8 cellular contexts compared by ENCODE assay signal in genomic region chr13:29935309-29935981, GRCh38.
DNase-seq lines count a peak whose midpoint lies in the region; ATAC-seq and TF ChIP-seq lines count a peak whose summit lies in the region.

No MANE protein-coding gene starts in this region.

- no peak overlapping the region for H3K4ac ChIP-seq in trophoblast cell (ENCODE audit: low read depth, low read length)

- no peak overlapping the region for H4K91ac ChIP-seq in trophoblast cell (ENCODE audit: low read depth, low read length)

- no peaks in the 10 kb centered on the region for H3K27me3 ChIP-seq in BE2C
- no peaks in the 10 kb centered on the region for H3K27me3 ChIP-seq in trophoblast cell (ENCODE audit: insufficient read depth, low read length)
- H3K27me3 ChIP-seq in vagina, result no peaks in the 10 kb centered on the region

- peaks cover 35% of the 10 kb centered on the region for H3K4me1 Mint-ChIP-seq in brain

- peaks cover 0 to 9% (median 4%) of the 10 kb centered on the region in 5 experiments for H3K9me3 Mint-ChIP-seq in brain

- peaks cover 9% of the 10 kb centered on the region for H3K27me3 Mint-ChIP-seq in brain

- H3K14ac ChIP-seq in trophoblast cell (ENCODE audit: low read length), result no peak overlapping the region

- H2BK120ac ChIP-seq in trophoblast cell (ENCODE audit: insufficient read depth, low read length, poor library complexity), result no peak overlapping the region

- H2AK5ac ChIP-seq in trophoblast cell (ENCODE audit: low read length), result no peak overlapping the region

- H3K27ac Mint-ChIP-seq in brain, result peak overlapping the region in 4 of 5 experiments; percentile 19 to 78 (median 58)

- no peak overlapping the region for H4K8ac ChIP-seq in trophoblast cell (ENCODE audit: low read depth, low read length)

- no CpG with 5 or more reads among the region's 6 CpGs for WGBS in trophoblast cell (ENCODE audit: extremely low coverage, insufficient coverage, insufficient read length)

- ATAC-seq in HG03060 (IDR thresholded peaks at IDR 0.05; ENCODE audit: low read depth, unreplicated experiment), result peak; percentile 96

- H3K18ac ChIP-seq in trophoblast cell (ENCODE audit: low read length), result no peak overlapping the region

- H2BK12ac ChIP-seq in trophoblast cell (ENCODE audit: low read length), result no peak overlapping the region

- no peak overlapping the region for H3K9ac ChIP-seq in trophoblast cell (ENCODE audit: low read length)

- no peak for TF ChIP-seq CTCF in brain (conservative IDR thresholded peaks at IDR 0.05)
- TF ChIP-seq CTCF in BE2C (IDR thresholded peaks at IDR 0.05; ENCODE audit: low read depth, low read length), result no peak
- TF ChIP-seq CTCF in vagina (IDR thresholded peaks at IDR 0.05), result no peak

- H3K4me2 ChIP-seq in trophoblast cell (ENCODE audit: low read length), result no peak overlapping the region

- H3K36me3 Mint-ChIP-seq in brain, result no peaks in the 10 kb centered on the region

- no peak overlapping the region for H3K27ac ChIP-seq in trophoblast cell (ENCODE audit: low read depth, low read length)
- H3K27ac ChIP-seq in vagina, result no peak overlapping the region

- H2BK5ac ChIP-seq in trophoblast cell (ENCODE audit: low read depth, low read length, poor library complexity), result no peak overlapping the region

- H3K79me1 ChIP-seq in trophoblast cell (ENCODE audit: low read length), result no peaks in the 10 kb centered on the region

- H3K4me1 ChIP-seq in BE2C, result no peaks in the 10 kb centered on the region
- no peaks in the 10 kb centered on the region for H3K4me1 ChIP-seq in trophoblast cell (ENCODE audit: control insufficient read depth in 1 of 2, insufficient read depth in 2 of 2, low read length in 2 of 2)
- no peaks in the 10 kb centered on the region for H3K4me1 ChIP-seq in vagina

- no peak overlapping the region for H3K4me3 ChIP-seq in BE2C (ENCODE audit: low read depth, low read length)
- H3K4me3 ChIP-seq in trophoblast cell (ENCODE audit: low read depth, low read length), result no peak overlapping the region
- H3K4me3 ChIP-seq in vagina, result no peak overlapping the region

- H3K9me3 ChIP-seq in BE2C (no peaks in the 10 kb centered on the region), trophoblast cell (ENCODE audit: insufficient read depth, low read depth, low read length) (no peaks in the 10 kb centered on the region), vagina (no peaks in the 10 kb centered on the region)

- H3K36me3 ChIP-seq in BE2C (no peaks in the 10 kb centered on the region), trophoblast cell (ENCODE audit: control insufficient read depth in 1 of 2, insufficient read depth in 2 of 2, low read length in 2 of 2) (no peaks in the 10 kb centered on the region), vagina (no peaks in the 10 kb centered on the region)

- H4K12ac ChIP-seq in trophoblast cell (ENCODE audit: low read depth, low read length), result no peak overlapping the region

- peak overlapping the region in 1 of 5 experiments; percentile 30 for H3K4me3 Mint-ChIP-seq in brain

- intact Hi-C loops in vagina (cut with DNase I), result no loop called here

- no peak for TF ChIP-seq POLR2A in vagina (IDR thresholded peaks at IDR 0.05)

- no peaks in the 10 kb centered on the region for H3K79me2 ChIP-seq in trophoblast cell (ENCODE audit: control insufficient read depth, insufficient read depth, low read length, poor library complexity)

- no peak overlapping the region for H2AFZ ChIP-seq in trophoblast cell (ENCODE audit: insufficient read depth, low read length, poor library complexity)

- no peak overlapping the region for H3K23ac ChIP-seq in trophoblast cell (ENCODE audit: low read length)

- DNase-seq in GM19240 (ENCODE audit: insufficient read length, low spot score), result peak; percentile 47
- peak; percentile 60 for DNase-seq in T-helper 22 cell (ENCODE audit: low read depth)
- peak; percentile 25 to 33 (median 26) for DNase-seq in stimulated activated CD4-positive, alpha-beta T cell treated with anti-CD3 and anti-CD28 coated beads, TNF-alpha, amount 100 ng/mL, for 1 hour (ENCODE audit: low read depth in 3 of 3, low spot score in 1 of 3)
- DNase-seq in BE2C, result no peak
- no peak for DNase-seq in trophoblast cell
- DNase-seq in vagina (ENCODE audit: extremely low spot score in 2 of 2), result no peak

Comparison
In these comparisons a context has a peak if more than half of its experiments do, and no peak if none do; other contexts are left out.
1. DNase-seq: peak in GM19240 (single experiment), T-helper 22 cell (single experiment) and stimulated activated CD4-positive, alpha-beta T cell treated with anti-CD3 and anti-CD28 coated beads, TNF-alpha, amount 100 ng/mL, for 1 hour (3 of 3); none in BE2C (single experiment), trophoblast cell (0 of 2) and vagina (0 of 2).